ENCODE assay signal across 18 cellular contexts in genomic region chr9:70197384-70198039, GRCh38.
A peak's percentile ranks its signal among the peaks of the same experiment; 100 is the strongest.
DNase-seq lines count a peak whose midpoint lies in the region; ATAC-seq, FAIRE-seq and TF ChIP-seq lines count a peak whose summit lies in the region.
"Had no signal": no experiment of that assay in that cellular context is flagged by ENCODE, and none has a peak within 500 bp of the region (broad histone marks: within the 10 kb centered on the region; RNA-seq: fewer than 3 reads in every experiment).

No MANE protein-coding gene starts in this region.

- no peaks in the 10 kb centered on the region for H3K9me3 Mint-ChIP-seq in endothelial cell (ENCODE audit: unreplicated experiment)

- TF ChIP-seq CTCF in D721Med (IDR thresholded peaks at IDR 0.05; ENCODE audit: insufficient read depth, missing control alignments) (no peak), IMR-90 (conservative IDR thresholded peaks at IDR 0.05; ENCODE audit: low read depth, low read length) (no peak), fibroblast of mammary gland (conservative IDR thresholded peaks at IDR 0.05; ENCODE audit: control insufficient read depth, insufficient read depth, low read depth, low read length) (no peak), pancreas (IDR thresholded peaks at IDR 0.05) (no peak), endothelial cell (IDR thresholded peaks at IDR 0.05; ENCODE audit: unreplicated experiment) (no peak), thyroid gland (IDR thresholded peaks at IDR 0.05) (no peak)

- no peak overlapping the region for H2AK5ac ChIP-seq in IMR-90 (ENCODE audit: low read depth, low read length)

- no peak overlapping the region for H3K4me3 Mint-ChIP-seq in endothelial cell (ENCODE audit: unreplicated experiment)
- H3K4me3 Mint-ChIP-seq: CD4-positive, alpha-beta T cell had no signal

- H3K27me3 ChIP-seq in IMR-90 (ENCODE audit: control insufficient read depth, insufficient read depth, low read length) = no peaks in the 10 kb centered on the region
- H3K27me3 ChIP-seq in pancreas = no peaks in the 10 kb centered on the region
- no peaks in the 10 kb centered on the region for H3K27me3 ChIP-seq in thyroid gland

- dilution Hi-C loops in IMR-90 (cut with HindIII; ENCODE audit: low sequenced_read_pairs, unreplicated experiment) = no loop called here

- H3K4me1 ChIP-seq in IMR-90 (ENCODE audit: control insufficient read depth, insufficient read depth, low read length) (no peaks in the 10 kb centered on the region), pancreas (no peaks in the 10 kb centered on the region), thyroid gland (no peaks in the 10 kb centered on the region)
- H3K4me1 ChIP-seq: Caco-2 had no signal

- FAIRE-seq in D721Med (lab: Jason Lieb, UNC) = peak; percentile 95
- peak; percentile 23 for FAIRE-seq in pancreas (lab: Jason Lieb, UNC)
- FAIRE-seq: GM12892, K562 had no signal

- H3K9ac ChIP-seq in IMR-90 (ENCODE audit: low read depth, low read length) = no peak overlapping the region

- intact Hi-C loops in IMR-90 (cut with micrococcal nuclease) (no loop called here), pancreas (cut with DNase I) (no loop called here), thyroid gland (cut with DNase I) (no loop called here)

- H3K27me3 Mint-ChIP-seq in endothelial cell (ENCODE audit: unreplicated experiment) = no peaks in the 10 kb centered on the region

- H3K4me3 ChIP-seq in IMR-90 (ENCODE audit: insufficient read depth, low read depth, low read length) (no peak overlapping the region), fibroblast of mammary gland (ENCODE audit: control insufficient read depth, low read depth, low read length) (no peak overlapping the region), pancreas (no peak overlapping the region), thyroid gland (replicated peaks in 1 of 3) (no peak overlapping the region)
- H3K4me3 ChIP-seq: K562 had no signal

- H2BK20ac ChIP-seq in IMR-90 (ENCODE audit: low read depth, low read length) = no peak overlapping the region

- H3K9me3 ChIP-seq in IMR-90 (ENCODE audit: control insufficient read depth, insufficient read depth, low read length) (no peaks in the 10 kb centered on the region), pancreas (no peaks in the 10 kb centered on the region), thyroid gland (no peaks in the 10 kb centered on the region)
- H3K9me3 ChIP-seq: Caco-2 had no signal

- H3K79me1 ChIP-seq in IMR-90 (ENCODE audit: low read depth in 1 of 2, low read length in 2 of 2) = no peaks in the 10 kb centered on the region

- no peak for DNase-seq in D721Med (ENCODE audit: insufficient read length, low spot score)
- no peak for DNase-seq in IMR-90
- DNase-seq in fibroblast of mammary gland (ENCODE audit: low read depth) = peak; percentile 22
- DNase-seq in pancreas = no peak
- no peak for DNase-seq in endothelial cell (ENCODE audit: low spot score)
- DNase-seq in thyroid gland = no peak
- no peak for DNase-seq in ACHN
- DNase-seq: AML-193; Caco-2; CD4-positive, alpha-beta T cell; DMS153; DMS79; GDM1; HCEC 1CT had no signal

- no peak overlapping the region for H2BK15ac ChIP-seq in IMR-90 (ENCODE audit: low read depth, low read length)

- ATAC-seq in IMR-90 (ENCODE audit: low read depth) = no peak
- ATAC-seq in pancreas = no peak
- ATAC-seq: K562 had no signal

- no peak overlapping the region for H4K8ac ChIP-seq in IMR-90 (ENCODE audit: low read depth in 2 of 2, low read length in 2 of 2)

- no peak overlapping the region for H3K4ac ChIP-seq in IMR-90 (ENCODE audit: low read depth, low read length)

- H3K14ac ChIP-seq in IMR-90 (replicated peaks; ENCODE audit: low read depth, low read length) = peak overlapping the region; percentile 41; the same call in 1 of the 2 replicates

- no peak overlapping the region for H3K27ac ChIP-seq in IMR-90 (ENCODE audit: insufficient read depth, low read length)
- no peak overlapping the region for H3K27ac ChIP-seq in pancreas
- no peak overlapping the region for H3K27ac ChIP-seq in thyroid gland
- H3K27ac ChIP-seq: C4-2B, HL-60 had no signal

- no peak overlapping the region for H3K56ac ChIP-seq in IMR-90 (ENCODE audit: extremely low read depth, insufficient read depth, low read length)

- POLR2A ChIA-PET in IMR-90 (lab: Charles Lee; ENCODE audit: unreplicated experiment) = no interaction called here

- TF ChIP-seq RAD21 in IMR-90 (IDR thresholded peaks at IDR 0.05; ENCODE audit: low read length) = no peak

- CTCF ChIA-PET in IMR-90 (lab: Yijun Ruan, JAX) = no interaction called here

- WGBS in IMR-90 (ENCODE audit: extremely low coverage in 2 of 2, insufficient read length in 1 of 2), 2 experiments = 37% methylated on average over 2 of the region's 8 CpGs; no CpG with 5 or more reads in 1 of the 2 experiments
- WGBS in pancreas, 2 donors = 80 to 85% methylated on average over 8 of the region's 8 CpGs
- 86 to 88% methylated on average over 8 of the region's 8 CpGs for WGBS in thyroid gland, 2 donors

- no peak overlapping the region for H3K18ac ChIP-seq in IMR-90 (ENCODE audit: low read depth, low read length)

- H3K4me2 ChIP-seq in IMR-90 (ENCODE audit: low read depth, low read length) = no peak overlapping the region

- BruUV-seq in IMR-90 (replicated peaks; lab: Mats Ljungman, UMichigan) = no TSS peak

- no peak overlapping the region for H2BK120ac ChIP-seq in IMR-90 (ENCODE audit: low read depth, low read length)

- H3K36me3 ChIP-seq in IMR-90 (ENCODE audit: control insufficient read depth, insufficient read depth, low read length) (no peaks in the 10 kb centered on the region), pancreas (no peaks in the 10 kb centered on the region), thyroid gland (no peaks in the 10 kb centered on the region)

- no peak overlapping the region for H2AFZ ChIP-seq in IMR-90 (replicated peaks; ENCODE audit: low read length, poor library complexity)

- H4K5ac ChIP-seq in IMR-90 (ENCODE audit: low read depth, low read length) = no peak overlapping the region

- H2BK5ac ChIP-seq in IMR-90 (ENCODE audit: low read depth, low read length, poor library complexity, severe bottlenecking) = no peak overlapping the region

- H3K9me1 ChIP-seq in IMR-90 (ENCODE audit: insufficient read depth, low read length) = peaks cover 2% of the 10 kb centered on the region; the same call in 1 of the 2 replicates

- in situ Hi-C loops in IMR-90 (cut with MboI; ENCODE audit: low sequenced_read_pairs) (no loop called here), ACHN (cut with HindIII; ENCODE audit: low pct_ligation_motif_present, low pct_unique_long_range_greater_than_20kb, low sequenced_read_pairs) (no loop called here)

- H3K4me1 Mint-ChIP-seq in endothelial cell (ENCODE audit: unreplicated experiment) = no peaks in the 10 kb centered on the region

- H3K23ac ChIP-seq in IMR-90 (ENCODE audit: low read depth, low read length) = no peak overlapping the region

- no peak overlapping the region for H2AK9ac ChIP-seq in IMR-90 (replicated peaks; ENCODE audit: low read depth, low read length, poor library complexity)

- H3K27ac Mint-ChIP-seq in endothelial cell (ENCODE audit: unreplicated experiment) = no peak overlapping the region
- H3K27ac Mint-ChIP-seq: CD4-positive, alpha-beta T cell had no signal

- H3K36me3 Mint-ChIP-seq in endothelial cell (ENCODE audit: low read depth, unreplicated experiment) = no peaks in the 10 kb centered on the region

- H4K20me1 ChIP-seq in IMR-90 (ENCODE audit: insufficient read depth, low read length) = no peaks in the 10 kb centered on the region

- H4K91ac ChIP-seq in IMR-90 (ENCODE audit: insufficient read depth, low read depth, low read length) = no peak overlapping the region

- TF ChIP-seq POLR2A in IMR-90 (IDR thresholded peaks at IDR 0.05; ENCODE audit: low read depth, low read length) = no peak
- TF ChIP-seq POLR2A in thyroid gland (IDR thresholded peaks at IDR 0.05) = no peak

TF ChIP-seq in IMR-90, 13 proteins besides CTCF, POLR2A, EP300 and RAD21:
- TF ChIP-seq USF2 (IDR thresholded peaks at IDR 0.05; ENCODE audit: low read depth, low read length) (no peak), CEBPB (IDR thresholded peaks at IDR 0.05; ENCODE audit: low read depth, low read length) (no peak), MAZ (IDR thresholded peaks at IDR 0.05; ENCODE audit: borderline replicate concordance, low read depth, low read length) (no peak), CHD1 (IDR thresholded peaks at IDR 0.05; ENCODE audit: low read depth, low read length) (no peak), MXI1 (IDR thresholded peaks at IDR 0.05; ENCODE audit: borderline replicate concordance, low read depth, low read length) (no peak)
